Comparison of ENCODE assay signal across 12 cellular contexts in the genomic region with DNA sequence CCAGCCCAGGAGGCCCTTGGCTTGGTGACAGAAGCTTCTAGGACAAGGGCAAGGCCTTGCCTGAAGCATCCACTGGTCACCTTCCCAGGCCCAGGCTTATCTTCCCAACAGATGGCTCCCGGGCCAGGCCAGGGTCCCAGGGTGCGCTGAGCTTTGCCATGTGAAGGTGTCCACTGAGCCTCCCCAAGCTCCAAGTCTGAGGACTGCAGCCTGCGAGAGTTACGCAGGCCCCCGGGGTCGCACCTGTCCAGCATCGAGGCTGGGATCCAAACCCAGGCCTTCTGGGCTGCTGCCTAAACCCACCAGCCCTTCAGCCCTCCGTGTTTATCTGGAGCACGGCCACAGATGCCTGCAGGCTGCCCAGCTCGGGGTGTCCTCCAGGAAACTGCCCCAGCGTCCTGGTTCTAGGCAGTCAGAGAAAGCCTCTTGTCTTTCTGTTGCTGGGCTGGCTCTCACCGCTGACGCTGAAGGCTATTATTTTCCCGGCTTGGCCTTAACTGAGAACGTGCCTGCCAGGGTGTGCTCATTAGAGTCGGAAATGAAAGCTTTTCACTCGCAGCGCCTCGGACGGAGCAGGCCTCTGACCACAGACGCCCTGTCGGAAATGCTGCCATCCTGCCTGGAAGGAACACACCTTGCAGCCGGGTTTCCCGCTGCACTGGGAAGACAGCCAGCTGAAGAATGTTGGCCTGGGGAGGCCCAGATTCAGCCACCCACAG.
A peak's percentile ranks its signal among the peaks of the same experiment; 100 is the strongest.
DNase-seq lines count a peak whose midpoint lies in the region; FAIRE-seq and TF ChIP-seq lines count a peak whose summit lies in the region.
"Had no signal": no experiment of that assay in that cellular context is flagged by ENCODE, and none has a peak within 500 bp of the region (broad histone marks: within the 10 kb centered on the region; RNA-seq: fewer than 3 reads in every experiment).

No MANE protein-coding gene starts in this region.

- H3K36me3 ChIP-seq in BLaER1 treated with 17β-estradiol and CSF1 and Interleukin-3, amounts not matched to agents 10 nM and 100 nM = no peaks in the 10 kb centered on the region

- no peak for TF ChIP-seq CTCF in D721Med (IDR thresholded peaks at IDR 0.05; ENCODE audit: insufficient read depth, missing control alignments)

- H3K4me3 ChIP-seq in BLaER1 treated with 17β-estradiol and CSF1 and Interleukin-3, amounts not matched to agents 10 nM and 100 nM = no peak overlapping the region

- no peaks in the 10 kb centered on the region for H3K27me3 ChIP-seq in BLaER1 treated with 17β-estradiol and CSF1 and Interleukin-3, amounts not matched to agents 10 nM and 100 nM

- H3K27ac ChIP-seq in BLaER1 treated with 17β-estradiol and CSF1 and Interleukin-3, amounts not matched to agents 10 nM and 100 nM = no peak overlapping the region
- H3K27ac ChIP-seq in angular gyrus (ENCODE audit: low read depth, low read length) = peak overlapping the region; percentile 62

- H4K20me1 ChIP-seq in BLaER1 treated with 17β-estradiol and CSF1 and Interleukin-3, amounts not matched to agents 10 nM and 100 nM = peaks cover 0 to 100% (median 100%) of the 10 kb centered on the region in 11 experiments; a peak in 18 of 22 replicates

- peak overlapping the region in 9 of 11 experiments; percentile 12 to 67 (median 31); a peak in 10 of 22 replicates for H3K9ac ChIP-seq in BLaER1 treated with 17β-estradiol and CSF1 and Interleukin-3, amounts not matched to agents 10 nM and 100 nM

- peaks cover 34 to 94% (median 88%) of the 10 kb centered on the region in 10 experiments for H3K4me1 ChIP-seq in BLaER1 treated with 17β-estradiol and CSF1 and Interleukin-3, amounts not matched to agents 10 nM and 100 nM

- FAIRE-seq in D721Med (lab: Jason Lieb, UNC) = no peak

- H3K9me3 ChIP-seq in BLaER1 treated with 17β-estradiol and CSF1 and Interleukin-3, amounts not matched to agents 10 nM and 100 nM (replicated peaks in 1 of 11) = no peaks in the 10 kb centered on the region

- DNase-seq in globus pallidus (ENCODE audit: low spot score) (peak; percentile 31), pulmonary artery endothelial cell (ENCODE audit: low read depth, low spot score) (peak; percentile 19), NOMO-1 (lab: John Stamatoyannopoulos, UW; ENCODE audit: unreplicated experiment in 2 of 2) (no peak), D721Med (ENCODE audit: insufficient read length, low spot score) (no peak), LoVo (ENCODE audit: low spot score) (no peak), OCI-M1 (lab: John Stamatoyannopoulos, UW) (no peak)
- DNase-seq: activated CD4-positive, alpha-beta memory T cell treated with anti-CD3 and anti-CD28 coated beads for 36 hours; activated naive CD8-positive, alpha-beta T cell treated with anti-CD3 and anti-CD28 coated beads for 36 hours; islet precursor cell; NCI-H526 treated with DMSO at 0.1 percent for 48 hours had no signal

- H3K4me2 ChIP-seq in BLaER1 treated with 17β-estradiol and CSF1 and Interleukin-3, amounts not matched to agents 10 nM and 100 nM = peak overlapping the region; percentile 6 to 98 (median 90); a peak in 20 of 22 replicates

Comparison
In these comparisons a context has a peak if more than half of its experiments do, and no peak if none do; other contexts are left out.
1. DNase-seq: peak in globus pallidus (single experiment) and pulmonary artery endothelial cell (single experiment); none in NOMO-1 (0 of 2), D721Med (single experiment), LoVo (single experiment) and OCI-M1 (single experiment).